Comparison of ENCODE assay signal across 8 cellular contexts in genomic region chr3:40317061-40317676, GRCh38. TPM values are rescaled to one million over a fixed set of nuclear protein-coding genes. Genes with fewer than 3 reads are reported as not detected.
DNase-seq lines count a peak whose midpoint lies in the region; ATAC-seq and TF ChIP-seq lines count a peak whose summit lies in the region.

No MANE protein-coding gene starts in this region.

- peak; percentile 76 for TF ChIP-seq CTCF in LNCaP clone FGC (IDR thresholded peaks at IDR 0.05; ENCODE audit: control insufficient read depth, extremely low read depth, insufficient read depth)
- peak; percentile 61 to 69 (median 63) for TF ChIP-seq CTCF in breast epithelium (IDR thresholded peaks at IDR 0.05)
- peak in 5 of 7 experiments; percentile 43 to 86 (median 82) for TF ChIP-seq CTCF in stomach (IDR thresholded peaks at IDR 0.05)

- no peaks in the 10 kb centered on the region for H3K4me1 ChIP-seq in breast epithelium
- H3K4me1 ChIP-seq in stomach: peaks cover 7 to 26% (median 18%) of the 10 kb centered on the region in 4 donors

- no peak for TF ChIP-seq EP300 in stomach (IDR thresholded peaks at IDR 0.05)

- no peak overlapping the region for H3K4me3 ChIP-seq in LNCaP clone FGC (ENCODE audit: low read depth, low read length)
- H3K4me3 ChIP-seq in breast epithelium: no peak overlapping the region
- no peak overlapping the region for H3K4me3 ChIP-seq in stomach

- intact Hi-C loops in breast epithelium (cut with DNase I; ENCODE audit: low total_unique reads) (no loop called here), left colon (cut with DNase I, micrococcal nuclease) (loop anchor here in 1 of 2 donors (2.0 kb wide), 1 partner anchor 126 kb away; no protein-coding TSS in a partner anchor), stomach (cut with DNase I; ENCODE audit: low total_unique reads) (loop anchor here (5.0 kb wide), 1 partner anchor 130 kb away; no protein-coding TSS in a partner anchor)

- WGBS in stomach, 5 donors: 15 to 26% (median 20%) methylated on average over 5 of the region's 5 CpGs

- H3K9me3 ChIP-seq in breast epithelium (no peaks in the 10 kb centered on the region), stomach (no peaks in the 10 kb centered on the region)

- no peak for TF ChIP-seq POLR2A in breast epithelium (IDR thresholded peaks at IDR 0.05)
- TF ChIP-seq POLR2A in stomach (IDR thresholded peaks at IDR 0.05): no peak

- H3K27me3 ChIP-seq in breast epithelium: no peaks in the 10 kb centered on the region
- H3K27me3 ChIP-seq in stomach: no peaks in the 10 kb centered on the region

- H3K27ac ChIP-seq in breast epithelium (no peak overlapping the region), stomach (no peak overlapping the region)

- no peaks in the 10 kb centered on the region for H3K36me3 ChIP-seq in breast epithelium
- peaks cover 13 to 34% (median 24%) of the 10 kb centered on the region in 4 donors for H3K36me3 ChIP-seq in stomach

- ATAC-seq in GM21786 (IDR thresholded peaks at IDR 0.05; ENCODE audit: unreplicated experiment): peak; percentile 81
- peak; percentile 47 for ATAC-seq in left colon

- peak; percentile 29 for DNase-seq in activated T-cell treated with anti-CD3 and anti-CD28 coated beads for 4 hours
- DNase-seq in activated T-cell treated with anti-CD3 and anti-CD28 coated beads, Interleukin-2, amount 50 U/mL, for 1 hour: no peak
- DNase-seq in LNCaP clone FGC (ENCODE audit: low read depth): peak; percentile 23
- peak; percentile 16 for DNase-seq in SIG-M5 (lab: John Stamatoyannopoulos, UW)
- DNase-seq in breast epithelium (ENCODE audit: low spot score in 2 of 2): no peak
- peak in 1 of 2 donors; percentile 23 for DNase-seq in left colon
- no peak for DNase-seq in stomach

RNA-seq across cellular contexts. Expression of gene EIF1B, which starts 7.7 kb away (rescaled TPM):
- total RNA-seq in breast epithelium (10 to 100 TPM; 30.9 to 38.0 (median 31.2) TPM), left colon (10 to 100 TPM; 39.6 to 49.2 TPM), stomach (10 to 100 TPM in 4 of 5 donors, 1 to 10 TPM in 1; 2.6 to 44.5 (median 18.3) TPM)
- 10 to 100 TPM; 52.7 to 76.8 (median 68.3) TPM for polyA plus RNA-seq in stomach

Comparison
In these comparisons a context has a peak if more than half of its experiments do, and no peak if none do; other contexts are left out.
1. DNase-seq: peak in activated T-cell treated with anti-CD3 and anti-CD28 coated beads for 4 hours (single experiment), LNCaP clone FGC (single experiment) and SIG-M5 (single experiment); none in activated T-cell treated with anti-CD3 and anti-CD28 coated beads, Interleukin-2, amount 50 U/mL, for 1 hour (single experiment), breast epithelium (0 of 2) and stomach (single experiment).
2. Peak in every context shown above with its lines, with median percentiles within 50 percentile points of each other: CTCF ChIP-seq.